In genomic region chr3:46986055-46986730, GRCh38 we compare ENCODE assay signal across 11 cellular contexts. TPM values are rescaled to one million over a fixed set of nuclear protein-coding genes. Genes with fewer than 3 reads are reported as not detected.
A peak's percentile ranks its signal among the peaks of the same experiment; 100 is the strongest.
DNase-seq lines count a peak whose midpoint lies in the region; TF ChIP-seq lines count a peak whose summit lies in the region.
"Had no signal": no experiment of that assay in that cellular context is flagged by ENCODE, and none has a peak within 500 bp of the region (broad histone marks: within the 10 kb centered on the region; RNA-seq: fewer than 3 reads in every experiment).

No MANE protein-coding gene starts in this region.

- H3K27me3 Mint-ChIP-seq in T-helper 1 cell treated with Interleukin-12 subunit alpha and Interleukin-12 subunit beta and Interleukin-4 antibody, amounts not matched to agents 30 μg/mL and 1 μg/mL, for 36 hours (ENCODE audit: low read depth), result no peaks in the 10 kb centered on the region

- POLR2A ChIA-PET in RWPE1 (lab: Yijun Ruan, JAX; ENCODE audit: low non-redundant PET), result no interaction called here

- peak overlapping the region; percentile 79 for H3K27ac Mint-ChIP-seq in T-helper 1 cell treated with Interleukin-12 subunit alpha and Interleukin-12 subunit beta and Interleukin-4 antibody, amounts not matched to agents 30 μg/mL and 1 μg/mL, for 36 hours
- H3K27ac Mint-ChIP-seq: HFFc6 had no signal

- no peaks in the 10 kb centered on the region for H3K9me3 Mint-ChIP-seq in T-helper 1 cell treated with Interleukin-12 subunit alpha and Interleukin-12 subunit beta and Interleukin-4 antibody, amounts not matched to agents 30 μg/mL and 1 μg/mL, for 36 hours
- H3K9me3 Mint-ChIP-seq: HFFc6 had no signal

- no peak for TF ChIP-seq CTCF in RWPE1 (conservative IDR thresholded peaks at IDR 0.05; ENCODE audit: low read depth)

- CTCF ChIA-PET in RWPE1 (lab: Yijun Ruan, JAX), result no interaction called here

- H3K27ac ChIP-seq in RWPE1 (peak overlapping the region; percentile 74), epithelial cell of prostate (peak overlapping the region; percentile 40), skin epidermis (peak overlapping the region in 19 of 21 experiments; percentile 44 to 94 (median 74))

- H3K4me1 Mint-ChIP-seq in T-helper 1 cell treated with Interleukin-12 subunit alpha and Interleukin-12 subunit beta and Interleukin-4 antibody, amounts not matched to agents 30 μg/mL and 1 μg/mL, for 36 hours (ENCODE audit: low read depth), result peaks cover 75% of the 10 kb centered on the region

- DNase-seq in T-helper 1 cell (no peak), RWPE1 (ENCODE audit: low spot score) (no peak), epithelial cell of prostate (ENCODE audit: low read depth, low spot score) (no peak), ureter (ENCODE audit: low spot score) (no peak), medulla oblongata (ENCODE audit: extremely low spot score) (no peak)
- no peak for DNase-seq in activated CD4-positive, alpha-beta T cell treated with anti-CD3 and anti-CD28 coated beads for 4 hours
- DNase-seq: caudate nucleus; HFFc6; stimulated activated naive CD4-positive, alpha-beta T cell had no signal

- peaks cover 34% of the 10 kb centered on the region for H3K36me3 Mint-ChIP-seq in T-helper 1 cell treated with Interleukin-12 subunit alpha and Interleukin-12 subunit beta and Interleukin-4 antibody, amounts not matched to agents 30 μg/mL and 1 μg/mL, for 36 hours (ENCODE audit: low read depth)

- H3K4me3 ChIP-seq in skin epidermis, result no peak overlapping the region

- peak overlapping the region; percentile 87 for H3K4me3 Mint-ChIP-seq in T-helper 1 cell treated with Interleukin-12 subunit alpha and Interleukin-12 subunit beta and Interleukin-4 antibody, amounts not matched to agents 30 μg/mL and 1 μg/mL, for 36 hours
- H3K4me3 Mint-ChIP-seq: HFFc6 had no signal

RNA-seq across cellular contexts. Expression of gene NBEAL2, which starts 6.7 kb away (rescaled TPM):
- total RNA-seq in ureter, result 122 TPM

RNA-seq across cellular contexts. Expression of gene CCDC12, which starts 9.6 kb away (rescaled TPM):
- 72.0 TPM for total RNA-seq in ureter
